ENCODE assay signal across 9 cellular contexts in genomic region chr19:17553256-17553655, GRCh38. TPM values are rescaled to one million over a fixed set of nuclear protein-coding genes. Genes with fewer than 3 reads are reported as not detected.
DNase-seq lines count a peak whose midpoint lies in the region; ATAC-seq lines count a peak whose summit lies in the region.
"Had no signal": no experiment of that assay in that cellular context is flagged by ENCODE, and none has a peak within 500 bp of the region (broad histone marks: within the 10 kb centered on the region; RNA-seq: fewer than 3 reads in every experiment).

No MANE protein-coding gene starts in this region.

- H3K27me3 Mint-ChIP-seq in activated T-cell treated with anti-CD3 and anti-CD28 coated beads, Interleukin-2, amount 50 U/mL, for 4 hours (ENCODE audit: low read depth), result no peaks in the 10 kb centered on the region
- no peaks in the 10 kb centered on the region for H3K27me3 Mint-ChIP-seq in naive thymus-derived CD4-positive, alpha-beta T cell

- H3K36me3 Mint-ChIP-seq in activated T-cell treated with anti-CD3 and anti-CD28 coated beads, Interleukin-2, amount 50 U/mL, for 4 hours (ENCODE audit: insufficient read depth), result no peaks in the 10 kb centered on the region
- no peaks in the 10 kb centered on the region for H3K36me3 Mint-ChIP-seq in naive thymus-derived CD4-positive, alpha-beta T cell

- CTCF ChIA-PET in naive thymus-derived CD4-positive, alpha-beta T cell (lab: Charles Lee), result interaction anchor here (0.8 to 1.4 kb wide), 2 partner anchors 57 to 140 kb away, joined by 3 to 5 read pairs; no protein-coding TSS in a partner anchor

- H3K27me3 ChIP-seq in muscle layer of duodenum (ENCODE audit: low read depth, low read length), result no peaks in the 10 kb centered on the region
- H3K27me3 ChIP-seq in naive thymus-derived CD4-positive, alpha-beta T cell (ENCODE audit: control insufficient read depth in 2 of 2, insufficient read depth in 2 of 2, low read length in 2 of 2), result no peaks in the 10 kb centered on the region
- H3K27me3 ChIP-seq: foreskin keratinocyte had no signal

- no peaks in the 10 kb centered on the region for H3K36me3 ChIP-seq in muscle layer of duodenum (ENCODE audit: control insufficient read depth in 1 of 2, insufficient read depth in 2 of 2, low read length in 2 of 2)
- peaks cover 0 to 5% (median 0%) of the 10 kb centered on the region in 3 experiments for H3K36me3 ChIP-seq in naive thymus-derived CD4-positive, alpha-beta T cell (ENCODE audit: control insufficient read depth in 2 of 3, insufficient read depth in 3 of 3, low read length in 3 of 3)

- H3K4me3 ChIP-seq in muscle layer of duodenum (ENCODE audit: low read depth in 1 of 2, low read length in 2 of 2), result no peak overlapping the region
- no peak overlapping the region for H3K4me3 ChIP-seq in naive thymus-derived CD4-positive, alpha-beta T cell (ENCODE audit: low read length)

- H3K4me1 ChIP-seq in muscle layer of duodenum (ENCODE audit: control insufficient read depth in 1 of 2, insufficient read depth in 2 of 2, low read length in 2 of 2), result peaks cover 3 to 4% of the 10 kb centered on the region in 2 donors
- H3K4me1 ChIP-seq in naive thymus-derived CD4-positive, alpha-beta T cell (ENCODE audit: control insufficient read depth in 2 of 2, insufficient read depth in 2 of 2, low read length in 2 of 2), result peaks cover 16% of the 10 kb centered on the region in 2 donors

- no peak overlapping the region for H3K4me3 Mint-ChIP-seq in activated T-cell treated with anti-CD3 and anti-CD28 coated beads, Interleukin-2, amount 50 U/mL, for 4 hours
- H3K4me3 Mint-ChIP-seq in naive thymus-derived CD4-positive, alpha-beta T cell, result no peak overlapping the region

- peak overlapping the region; percentile 69 for H3K27ac ChIP-seq in muscle layer of duodenum (ENCODE audit: low read length)
- H3K27ac ChIP-seq in naive thymus-derived CD4-positive, alpha-beta T cell (ENCODE audit: low read depth, low read length), result no peak overlapping the region
- H3K27ac ChIP-seq: foreskin keratinocyte had no signal

- peaks cover 12% of the 10 kb centered on the region for H3K4me1 Mint-ChIP-seq in activated T-cell treated with anti-CD3 and anti-CD28 coated beads, Interleukin-2, amount 50 U/mL, for 4 hours (ENCODE audit: low read depth)
- peaks cover 8 to 21% (median 16%) of the 10 kb centered on the region in 7 donors for H3K4me1 Mint-ChIP-seq in naive thymus-derived CD4-positive, alpha-beta T cell

- intact Hi-C loops in naive thymus-derived CD4-positive, alpha-beta T cell (cut with micrococcal nuclease), result no loop called here

- peak overlapping the region in 1 of 9 donors; percentile 19 for H3K27ac Mint-ChIP-seq in naive thymus-derived CD4-positive, alpha-beta T cell

- no peaks in the 10 kb centered on the region for H3K9me3 ChIP-seq in muscle layer of duodenum (ENCODE audit: control insufficient read depth in 1 of 2, low read length in 2 of 2)
- no peaks in the 10 kb centered on the region for H3K9me3 ChIP-seq in naive thymus-derived CD4-positive, alpha-beta T cell (ENCODE audit: control insufficient read depth in 2 of 3, low read length in 3 of 3)

- ATAC-seq in HG03095 (IDR thresholded peaks at IDR 0.05; ENCODE audit: unreplicated experiment) (no peak), GM19395 (IDR thresholded peaks at IDR 0.05; ENCODE audit: unreplicated experiment) (no peak)
- no peak for ATAC-seq in activated T-cell treated with anti-CD3 and anti-CD28 coated beads, Interleukin-2, amount 50 U/mL, for 4 hours
- no peak for ATAC-seq in naive thymus-derived CD4-positive, alpha-beta T cell
- ATAC-seq: foreskin keratinocyte had no signal

- DNase-seq in DMS153 treated with DMSO at 0.1 percent for 48 hours (lab: John Stamatoyannopoulos, UW; ENCODE audit: unreplicated experiment), result peak; percentile 26
- DNase-seq in NCI-H2196 (lab: John Stamatoyannopoulos, UW; ENCODE audit: unreplicated experiment), result peak; percentile 78
- DNase-seq in dermis blood vessel endothelial cell, result peak; percentile 100
- DNase-seq in activated T-cell treated with anti-CD3 and anti-CD28 coated beads, Interleukin-2, amount 50 U/mL, for 4 hours, result no peak
- no peak for DNase-seq in naive thymus-derived CD4-positive, alpha-beta T cell

- no peaks in the 10 kb centered on the region for H3K9me3 Mint-ChIP-seq in activated T-cell treated with anti-CD3 and anti-CD28 coated beads, Interleukin-2, amount 50 U/mL, for 4 hours
- no peaks in the 10 kb centered on the region for H3K9me3 Mint-ChIP-seq in naive thymus-derived CD4-positive, alpha-beta T cell

- POLR2A ChIA-PET in naive thymus-derived CD4-positive, alpha-beta T cell (lab: Charles Lee), result interaction anchor here (0.7 to 3.5 kb wide), 2 partner anchors 41 to 59 kb away, joined by 3 to 12 read pairs; partner anchors contain the start of gene PGLS

RNA-seq across cellular contexts. Expression of gene COLGALT1, which starts 2.2 kb away (rescaled TPM):
- 105 and 106 TPM in 2 replicates for total RNA-seq in dermis blood vessel endothelial cell
- total RNA-seq in activated T-cell treated with anti-CD3 and anti-CD28 coated beads, Interleukin-2, amount 50 U/mL, for 4 hours, result 100 to 1,000 TPM; 121 to 148 (median 139) TPM
- total RNA-seq in naive thymus-derived CD4-positive, alpha-beta T cell, result 10 to 100 TPM; 50.1 to 70.6 (median 61.3) TPM
- polyA plus RNA-seq in naive thymus-derived CD4-positive, alpha-beta T cell, result 10 to 100 TPM; 13.2 to 23.8 TPM

RNA-seq across cellular contexts. Expression of gene PGLS, which starts 41.8 kb away (rescaled TPM):
- 65.7 and 74.7 TPM in 2 replicates for total RNA-seq in dermis blood vessel endothelial cell
- total RNA-seq in activated T-cell treated with anti-CD3 and anti-CD28 coated beads, Interleukin-2, amount 50 U/mL, for 4 hours, result 10 to 100 TPM; 59.4 to 61.6 (median 60.9) TPM
- 10 to 100 TPM; 53.3 to 83.3 (median 74.1) TPM for total RNA-seq in naive thymus-derived CD4-positive, alpha-beta T cell
- polyA plus RNA-seq in naive thymus-derived CD4-positive, alpha-beta T cell, result 10 to 100 TPM; 67.0 to 77.1 TPM

Comparison
In these comparisons a context has a peak if more than half of its experiments do, and no peak if none do; other contexts are left out.
1. DNase-seq: peak in DMS153 treated with DMSO at 0.1 percent for 48 hours (single experiment), NCI-H2196 (single experiment) and dermis blood vessel endothelial cell (single experiment); none in activated T-cell treated with anti-CD3 and anti-CD28 coated beads, Interleukin-2, amount 50 U/mL, for 4 hours (single experiment) and naive thymus-derived CD4-positive, alpha-beta T cell (0 of 9).